In genomic region chr11:113313601-113314000, GRCh38 we compare ENCODE assay signal across 1 cellular context.
TF ChIP-seq lines count a peak whose summit lies in the region.

No MANE protein-coding gene starts in this region.

TF ChIP-seq in K562, 482 proteins besides CTCF, POLR2A, EP300 and RAD21 (continued from another document):
- TF ChIP-seq, protein P1, sequence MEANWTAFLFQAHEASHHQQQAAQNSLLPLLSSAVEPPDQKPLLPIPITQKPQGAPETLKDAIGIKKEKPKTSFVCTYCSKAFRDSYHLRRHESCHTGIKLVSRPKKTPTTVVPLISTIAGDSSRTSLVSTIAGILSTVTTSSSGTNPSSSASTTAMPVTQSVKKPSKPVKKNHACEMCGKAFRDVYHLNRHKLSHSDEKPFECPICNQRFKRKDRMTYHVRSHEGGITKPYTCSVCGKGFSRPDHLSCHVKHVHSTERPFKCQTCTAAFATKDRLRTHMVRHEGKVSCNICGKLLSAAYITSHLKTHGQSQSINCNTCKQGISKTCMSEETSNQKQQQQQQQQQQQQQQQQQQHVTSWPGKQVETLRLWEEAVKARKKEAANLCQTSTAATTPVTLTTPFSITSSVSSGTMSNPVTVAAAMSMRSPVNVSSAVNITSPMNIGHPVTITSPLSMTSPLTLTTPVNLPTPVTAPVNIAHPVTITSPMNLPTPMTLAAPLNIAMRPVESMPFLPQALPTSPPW (CRISPR knock-in tag; IDR thresholded peaks at IDR 0.05), result no peak
- TF ChIP-seq SPI1 (IDR thresholded peaks at IDR 0.05; ENCODE audit: borderline replicate concordance, low read depth, low read length) (no peak), SP1 (CRISPR knock-in tag; IDR thresholded peaks at IDR 0.05) (no peak)
